7 cellular contexts compared by ENCODE assay signal in the genomic region with DNA sequence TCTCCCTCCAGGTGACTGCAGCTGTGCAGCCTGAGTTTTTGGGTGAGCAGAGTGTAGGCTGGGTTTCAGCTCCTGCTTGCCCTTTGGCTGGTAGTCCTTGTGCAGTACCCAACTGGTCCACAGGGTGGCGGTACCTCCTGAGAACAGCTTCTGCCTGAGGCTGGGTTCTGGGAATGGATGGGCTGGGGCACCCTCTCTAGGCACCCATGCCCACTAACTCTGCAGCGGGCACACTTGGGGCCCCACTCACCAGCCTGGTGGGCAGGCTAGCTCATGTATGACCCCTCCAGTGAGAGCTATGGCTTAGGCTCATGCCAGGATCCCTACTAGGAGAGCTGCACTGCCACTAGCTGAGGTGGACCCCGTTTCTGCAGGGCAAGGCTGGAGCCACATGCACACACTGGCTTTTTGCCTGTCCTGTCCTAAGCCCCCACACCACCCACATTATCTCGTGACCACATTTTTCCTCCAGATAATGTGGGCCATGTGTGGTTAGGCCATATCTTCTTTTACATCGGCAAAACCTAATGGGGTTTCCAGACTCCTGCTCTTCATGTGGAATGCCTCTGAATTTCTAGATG. TPM values are rescaled to one million over a fixed set of nuclear protein-coding genes. Genes with fewer than 3 reads are reported as not detected.
DNase-seq lines count a peak whose midpoint lies in the region; ATAC-seq, FAIRE-seq and TF ChIP-seq lines count a peak whose summit lies in the region.

No MANE protein-coding gene starts in this region.

- no peaks in the 10 kb centered on the region for H3K36me3 Mint-ChIP-seq in activated CD4-positive, alpha-beta memory T cell treated with anti-CD3 and anti-CD28 coated beads, Interleukin-2, amount 10 ng/mL, durations not matched to agents 7 days and 5 days (ENCODE audit: low read depth)

- no peaks in the 10 kb centered on the region for H3K9me3 ChIP-seq in mucosa of descending colon

- peaks cover 3% of the 10 kb centered on the region for H3K27me3 Mint-ChIP-seq in activated CD4-positive, alpha-beta memory T cell treated with anti-CD3 and anti-CD28 coated beads, Interleukin-2, amount 10 ng/mL, durations not matched to agents 7 days and 5 days

- peak; percentile 64 for ATAC-seq in HG03045 (IDR thresholded peaks at IDR 0.05; ENCODE audit: unreplicated experiment)
- peak; percentile 89 for ATAC-seq in mucosa of descending colon

- peak; percentile 97 for TF ChIP-seq CTCF in mucosa of descending colon (IDR thresholded peaks at IDR 0.05)

- POLR2A ChIA-PET in activated CD4-positive, alpha-beta memory T cell treated with anti-CD3 and anti-CD28 coated beads, Interleukin-2, amount 10 ng/mL, durations not matched to agents 7 days and 5 days (lab: Charles Lee) = interaction anchor here (0.6 to 3.1 kb wide), 7 partner anchors 16 to 146 kb away, joined by 3 to 30 read pairs (median 10); a partner anchor contains a TSS

- intact Hi-C loops in mucosa of descending colon (cut with DNase I, micrococcal nuclease) = loop anchor here (5.0 to 10.0 kb wide), 3 partner anchors 93 to 344 kb away; a partner anchor contains a TSS

- no peaks in the 10 kb centered on the region for H3K36me3 ChIP-seq in mucosa of descending colon (ENCODE audit: low read depth)

- no peak overlapping the region for H3K27ac Mint-ChIP-seq in activated CD4-positive, alpha-beta memory T cell treated with anti-CD3 and anti-CD28 coated beads, Interleukin-2, amount 10 ng/mL, durations not matched to agents 7 days and 5 days

- no peak overlapping the region for H3K4me3 ChIP-seq in mucosa of descending colon

- peak; percentile 91 for FAIRE-seq in GM12892 (lab: Jason Lieb, UNC)

- TF ChIP-seq POLR2A in GM12892 (IDR thresholded peaks at IDR 0.05; ENCODE audit: low read depth, low read length) = no peak

- DNase-seq in GM12892 (ENCODE audit: insufficient read length) (no peak), NCI-H82 treated with DMSO at 0.1 percent for 48 hours (lab: John Stamatoyannopoulos, UW; ENCODE audit: unreplicated experiment) (peak; percentile 53), mucosa of descending colon (peak; percentile 79 to 98 (median 93))
- peak; percentile 90 for DNase-seq in activated CD4-positive, alpha-beta memory T cell treated with anti-CD3 and anti-CD28 coated beads, Interleukin-2, amount 10 ng/mL, durations not matched to agents 7 days and 5 days
- DNase-seq in effector CD8-positive, alpha-beta T cell (lab: John Stamatoyannopoulos, UW) = peak; percentile 87
- DNase-seq in stimulated activated CD8-positive, alpha-beta memory T cell treated with anti-CD3 and anti-CD28 coated beads, Interleukin-4, amount 100 ng/mL, for 48 hours = peak; percentile 100

- peaks cover 23% of the 10 kb centered on the region for H3K4me1 Mint-ChIP-seq in activated CD4-positive, alpha-beta memory T cell treated with anti-CD3 and anti-CD28 coated beads, Interleukin-2, amount 10 ng/mL, durations not matched to agents 7 days and 5 days

- CTCF ChIA-PET in activated CD4-positive, alpha-beta memory T cell treated with anti-CD3 and anti-CD28 coated beads, Interleukin-2, amount 10 ng/mL, durations not matched to agents 7 days and 5 days (lab: Charles Lee) = interaction anchor here (0.6 to 7.3 kb wide), 68 partner anchors 10 to 1468 kb away, joined by 3 to 149 read pairs (median 4); a partner anchor contains a TSS

- H3K4me1 ChIP-seq in mucosa of descending colon (ENCODE audit: low read depth) = peaks cover 13% of the 10 kb centered on the region

- no peaks in the 10 kb centered on the region for H3K9me3 Mint-ChIP-seq in activated CD4-positive, alpha-beta memory T cell treated with anti-CD3 and anti-CD28 coated beads, Interleukin-2, amount 10 ng/mL, durations not matched to agents 7 days and 5 days

- no peak overlapping the region for H3K4me3 Mint-ChIP-seq in activated CD4-positive, alpha-beta memory T cell treated with anti-CD3 and anti-CD28 coated beads, Interleukin-2, amount 10 ng/mL, durations not matched to agents 7 days and 5 days

RNA-seq across cellular contexts. Expression of a gene that starts 15.5 kb away (rescaled TPM):
- 18.4 TPM for polyA plus RNA-seq in GM12892 (2012; ENCODE audit: missing spikeins)
- 10 to 100 TPM; 10.4 to 14.3 TPM for total RNA-seq in activated CD4-positive, alpha-beta memory T cell treated with anti-CD3 and anti-CD28 coated beads, Interleukin-2, amount 10 ng/mL, durations not matched to agents 7 days and 5 days
- total RNA-seq in mucosa of descending colon = 10 to 100 TPM; 63.4 to 96.3 (median 74.2) TPM

RNA-seq across cellular contexts. Expression of a gene that starts 20.7 kb away (rescaled TPM):
- 28.2 TPM for polyA plus RNA-seq in GM12892 (2012; ENCODE audit: missing spikeins)
- total RNA-seq in activated CD4-positive, alpha-beta memory T cell treated with anti-CD3 and anti-CD28 coated beads, Interleukin-2, amount 10 ng/mL, durations not matched to agents 7 days and 5 days = 100 to 1,000 TPM; 110 to 122 TPM
- total RNA-seq in mucosa of descending colon = 10 to 100 TPM; 35.6 to 47.4 (median 40.9) TPM

RNA-seq across cellular contexts. Expression of a gene that starts 21.0 kb away (rescaled TPM):
- 0.21 TPM for polyA plus RNA-seq in GM12892 (2012; ENCODE audit: missing spikeins)
- total RNA-seq in activated CD4-positive, alpha-beta memory T cell treated with anti-CD3 and anti-CD28 coated beads, Interleukin-2, amount 10 ng/mL, durations not matched to agents 7 days and 5 days = not detected
- not detected for total RNA-seq in mucosa of descending colon

RNA-seq across cellular contexts. Expression of a gene that starts 27.5 kb away (rescaled TPM):
- polyA plus RNA-seq in GM12892 (2012; ENCODE audit: missing spikeins) = 27.1 TPM
- 10 to 100 TPM; 15.9 to 17.6 TPM for total RNA-seq in activated CD4-positive, alpha-beta memory T cell treated with anti-CD3 and anti-CD28 coated beads, Interleukin-2, amount 10 ng/mL, durations not matched to agents 7 days and 5 days
- 10 to 100 TPM; 23.8 to 87.7 (median 41.0) TPM for total RNA-seq in mucosa of descending colon

RNA-seq across cellular contexts. Expression of a gene that starts 47.2 kb away (rescaled TPM):
- 32.4 TPM for polyA plus RNA-seq in GM12892 (2012; ENCODE audit: missing spikeins)
- total RNA-seq in activated CD4-positive, alpha-beta memory T cell treated with anti-CD3 and anti-CD28 coated beads, Interleukin-2, amount 10 ng/mL, durations not matched to agents 7 days and 5 days = not detected
- 10 to 100 TPM; 18.0 to 30.6 (median 20.0) TPM for total RNA-seq in mucosa of descending colon

Comparison
In these comparisons a context has a peak if more than half of its experiments do, and no peak if none do; other contexts are left out.
1. RNA of a gene that starts 15.5 kb away (total RNA-seq): 63.4 to 96.3 TPM in mucosa of descending colon; 10.4 to 14.3 TPM in activated CD4-positive, alpha-beta memory T cell treated with anti-CD3 and anti-CD28 coated beads, Interleukin-2, amount 10 ng/mL, durations not matched to agents 7 days and 5 days; every median in the first group is over 4 times any median in the second.